ENCODE assay signal across 9 cellular contexts in the genomic region with DNA sequence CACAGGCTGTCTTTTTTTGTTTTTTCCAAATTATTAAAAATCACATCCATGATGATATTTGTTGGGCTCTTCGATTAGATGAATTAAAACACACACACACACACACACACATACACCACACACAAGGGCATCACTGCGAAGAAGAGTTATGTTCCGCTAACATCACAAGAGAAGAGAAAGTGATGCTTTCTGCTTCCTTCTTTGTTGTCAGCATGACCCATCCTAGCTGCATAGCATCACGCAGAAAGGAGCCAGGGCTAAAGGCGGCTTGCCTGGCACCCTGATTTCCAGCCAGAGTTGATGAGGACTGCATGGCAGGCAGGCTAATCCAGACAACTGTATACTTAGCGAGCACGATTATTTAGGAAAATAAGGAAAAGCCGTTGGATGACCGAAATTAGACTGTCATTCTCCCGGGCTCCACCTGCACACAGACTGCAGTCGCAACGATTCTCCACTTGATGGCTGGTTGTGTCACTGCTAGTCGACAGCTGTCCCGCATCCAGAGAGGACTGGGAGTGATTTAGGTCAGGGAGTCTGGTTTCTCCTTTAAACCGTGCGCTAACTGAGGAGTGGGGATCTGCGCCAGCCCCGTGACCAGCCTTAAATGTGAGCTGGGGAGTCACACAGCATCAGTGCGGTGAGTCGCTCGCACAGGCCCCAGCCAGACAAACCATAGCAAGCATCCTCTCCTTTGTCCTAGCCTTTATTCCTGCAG.
DNase-seq lines count a peak whose midpoint lies in the region; ATAC-seq and TF ChIP-seq lines count a peak whose summit lies in the region.
"Had no signal": no experiment of that assay in that cellular context is flagged by ENCODE, and none has a peak within 500 bp of the region (broad histone marks: within the 10 kb centered on the region; RNA-seq: fewer than 3 reads in every experiment).

No MANE protein-coding gene starts in this region.

- TF ChIP-seq EP300 in transverse colon (IDR thresholded peaks at IDR 0.05; ENCODE audit: low read depth), result no peak

- in situ Hi-C loops in transverse colon (cut with MboI; ENCODE audit: low pct_ligation_motif_present in 1 of 4, low pct_unique_long_range_greater_than_20kb in 1 of 4, low sequenced_read_pairs in 3 of 4), result no loop called here

- TF ChIP-seq POLR2A in transverse colon (IDR thresholded peaks at IDR 0.05), result no peak

- POLR2A ChIA-PET in CD8-positive, alpha-beta T cell (lab: Charles Lee), result no interaction called here

- WGBS in transverse colon (ENCODE audit: low coverage in 1 of 2), 2 donors, result 88 to 90% methylated on average over 8 to 21 of the region's 21 CpGs

- no peak overlapping the region for H3K27ac ChIP-seq in transverse colon
- no peak overlapping the region for H3K27ac ChIP-seq in CD8-positive, alpha-beta T cell (ENCODE audit: low read depth, low read length)
- H3K27ac ChIP-seq: heart left ventricle had no signal

- peak; percentile 56 for DNase-seq in DMS79 (lab: John Stamatoyannopoulos, UW)
- DNase-seq in HuH-7 (ENCODE audit: low spot score), result peak; percentile 36
- peak; percentile 65 to 66 for DNase-seq in SHP77 (lab: John Stamatoyannopoulos, UW)
- DNase-seq in islet precursor cell, result peak; percentile 71
- DNase-seq in transverse colon, result no peak
- no peak for DNase-seq in T-helper 17 cell
- no peak for DNase-seq in CD8-positive, alpha-beta T cell

- H3K27me3 ChIP-seq in transverse colon, result no peaks in the 10 kb centered on the region
- no peaks in the 10 kb centered on the region for H3K27me3 ChIP-seq in CD8-positive, alpha-beta T cell (ENCODE audit: insufficient read depth, low read length)
- H3K27me3 ChIP-seq: heart left ventricle had no signal

- H3K9me3 ChIP-seq in transverse colon, result no peaks in the 10 kb centered on the region
- H3K9me3 ChIP-seq in T-helper 17 cell (ENCODE audit: control insufficient read depth, low read length, poor library complexity, severe bottlenecking), result no peaks in the 10 kb centered on the region
- no peaks in the 10 kb centered on the region for H3K9me3 ChIP-seq in CD8-positive, alpha-beta T cell (ENCODE audit: low read length)
- H3K9me3 ChIP-seq: heart left ventricle had no signal

- H3K4me3 Mint-ChIP-seq in T-helper 17 cell, result no peak overlapping the region
- no peak overlapping the region for H3K4me3 Mint-ChIP-seq in CD8-positive, alpha-beta T cell

- H3K36me3 ChIP-seq in transverse colon, result no peaks in the 10 kb centered on the region
- no peaks in the 10 kb centered on the region for H3K36me3 ChIP-seq in CD8-positive, alpha-beta T cell (ENCODE audit: insufficient read depth, low read length)
- H3K36me3 ChIP-seq: heart left ventricle had no signal

- ATAC-seq in T-helper 17 cell (no peak), GM18873 (IDR thresholded peaks at IDR 0.05; ENCODE audit: low FRiP score, unreplicated experiment) (no peak)
- ATAC-seq in CD8-positive, alpha-beta T cell, result no peak

- H3K4me3 ChIP-seq in transverse colon, result no peak overlapping the region
- no peak overlapping the region for H3K4me3 ChIP-seq in CD8-positive, alpha-beta T cell (ENCODE audit: low read depth, low read length)
- H3K4me3 ChIP-seq: heart left ventricle had no signal

- intact Hi-C loops in transverse colon (cut with DNase I; ENCODE audit: low total_unique reads), result no loop called here
- intact Hi-C loops in CD8-positive, alpha-beta T cell (cut with DNase I, micrococcal nuclease), result no loop called here

- no peak for TF ChIP-seq CTCF in transverse colon (IDR thresholded peaks at IDR 0.05)
- TF ChIP-seq CTCF in CD8-positive, alpha-beta T cell (IDR thresholded peaks at IDR 0.05), result no peak

- CTCF ChIA-PET in CD8-positive, alpha-beta T cell (lab: Charles Lee), result no interaction called here

- H3K27me3 Mint-ChIP-seq in T-helper 17 cell, result no peaks in the 10 kb centered on the region
- H3K27me3 Mint-ChIP-seq in CD8-positive, alpha-beta T cell (ENCODE audit: low read depth), result peaks cover 3% of the 10 kb centered on the region

- no peaks in the 10 kb centered on the region for H3K4me1 ChIP-seq in transverse colon
- no peaks in the 10 kb centered on the region for H3K4me1 ChIP-seq in CD8-positive, alpha-beta T cell (ENCODE audit: insufficient read depth, low read length)

- no peaks in the 10 kb centered on the region for H3K9me3 Mint-ChIP-seq in CD8-positive, alpha-beta T cell

- no peak overlapping the region for H3K27ac Mint-ChIP-seq in T-helper 17 cell
- no peak overlapping the region for H3K27ac Mint-ChIP-seq in CD8-positive, alpha-beta T cell

- no peaks in the 10 kb centered on the region for H3K4me1 Mint-ChIP-seq in T-helper 17 cell
- no peaks in the 10 kb centered on the region for H3K4me1 Mint-ChIP-seq in CD8-positive, alpha-beta T cell (ENCODE audit: low read depth)

- no peaks in the 10 kb centered on the region for H3K36me3 Mint-ChIP-seq in T-helper 17 cell (ENCODE audit: low read depth)
- no peaks in the 10 kb centered on the region for H3K36me3 Mint-ChIP-seq in CD8-positive, alpha-beta T cell

Comparison
In these comparisons a context has a peak if more than half of its experiments do, and no peak if none do; other contexts are left out.
1. DNase-seq: peak in DMS79 (single experiment), HuH-7 (single experiment), SHP77 (2 of 2) and islet precursor cell (single experiment); none in transverse colon (single experiment), T-helper 17 cell (0 of 3) and CD8-positive, alpha-beta T cell (0 of 7).